Comparison of ENCODE assay signal across 20 cellular contexts in the genomic region with DNA sequence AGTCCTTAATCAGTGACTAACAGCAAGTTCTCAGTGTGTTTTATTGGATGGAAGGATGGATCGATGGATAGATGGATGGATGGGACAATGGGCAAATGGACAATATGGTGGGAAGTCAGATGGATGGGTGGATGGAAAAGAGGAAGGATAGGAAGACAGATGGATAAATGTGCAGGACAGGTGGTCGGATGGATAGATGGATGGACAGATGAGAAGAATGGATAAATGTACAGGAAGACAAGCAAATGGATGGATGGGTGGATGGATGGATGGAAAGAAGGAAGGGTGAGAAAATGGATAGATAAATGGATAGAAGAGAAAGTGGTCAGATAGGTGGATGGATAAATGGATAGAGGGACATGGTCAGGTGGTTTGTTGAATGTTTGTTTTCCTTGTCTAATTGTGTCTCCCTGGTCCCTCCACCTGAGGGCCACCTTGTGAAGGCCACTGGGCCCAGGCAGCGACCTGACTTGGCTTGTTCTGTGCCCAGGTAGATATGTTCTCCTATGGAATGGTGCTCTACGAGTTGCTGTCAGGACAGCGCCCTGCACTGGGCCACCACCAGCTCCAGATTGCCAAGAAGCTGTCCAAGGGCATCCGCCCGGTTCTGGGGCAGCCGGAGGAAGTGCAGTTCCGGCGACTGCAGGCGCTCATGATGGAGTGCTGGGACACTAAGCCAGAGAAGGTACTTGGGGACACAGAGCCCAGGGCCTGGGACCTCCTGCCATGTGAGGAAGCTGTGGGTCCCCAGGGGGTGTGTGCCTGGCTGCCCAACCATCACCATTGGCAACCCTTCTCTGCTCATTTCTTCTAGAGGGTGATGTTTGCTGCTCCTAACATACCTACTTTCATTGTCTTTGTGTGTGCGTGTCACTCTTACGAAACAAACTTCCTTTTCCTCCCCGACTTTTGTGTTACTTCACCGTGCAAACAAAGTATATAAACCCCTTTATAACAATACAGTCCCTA.
A peak's percentile ranks its signal among the peaks of the same experiment; 100 is the strongest.
DNase-seq lines count a peak whose midpoint lies in the region; ATAC-seq and TF ChIP-seq lines count a peak whose summit lies in the region.
"Had no signal": no experiment of that assay in that cellular context is flagged by ENCODE, and none has a peak within 500 bp of the region (broad histone marks: within the 10 kb centered on the region; RNA-seq: fewer than 3 reads in every experiment).

No MANE protein-coding gene starts in this region.

- H3K4me3 ChIP-seq in HL-60 (replicated peaks; ENCODE audit: insufficient read depth, low read length), result no peak overlapping the region
- H3K4me3 ChIP-seq in gastroesophageal sphincter, result no peak overlapping the region
- H3K4me3 ChIP-seq: tibial artery had no signal

- no peak for ATAC-seq in gastroesophageal sphincter
- no peak for ATAC-seq in effector memory CD8-positive, alpha-beta T cell (replicated peaks)
- ATAC-seq: naive thymus-derived CD8-positive, alpha-beta T cell; stimulated activated memory B cell treated with anti-CD40 and anti-IgM and Interleukin-4, amounts not matched to agents 10 μg/mL and 1 μg/mL and 100 μg/mL, for 72 hours had no signal

- H3K27ac ChIP-seq in HL-60 (replicated peaks) (peak overlapping the region; percentile 22), gastroesophageal sphincter (no peak overlapping the region)
- H3K27ac ChIP-seq: RWPE1, tibial artery had no signal

- no peak for TF ChIP-seq EP300 in gastroesophageal sphincter (IDR thresholded peaks at IDR 0.05)

- peaks cover 12% of the 10 kb centered on the region for H3K4me1 Mint-ChIP-seq in CD14-positive monocyte
- H3K4me1 Mint-ChIP-seq in effector memory CD8-positive, alpha-beta T cell (ENCODE audit: low read depth in 2 of 2), result no peaks in the 10 kb centered on the region

- no peaks in the 10 kb centered on the region for H3K27me3 ChIP-seq in HL-60 (ENCODE audit: insufficient read depth, poor library complexity, severe bottlenecking)
- H3K27me3 ChIP-seq in gastroesophageal sphincter, result no peaks in the 10 kb centered on the region
- H3K27me3 ChIP-seq: tibial artery had no signal

- H3K36me3 ChIP-seq in gastroesophageal sphincter, result peaks cover 0 to 87% of the 10 kb centered on the region in 2 donors

- peaks cover 96 to 100% of the 10 kb centered on the region in 2 donors for H3K36me3 Mint-ChIP-seq in CD14-positive monocyte
- H3K36me3 Mint-ChIP-seq in effector memory CD8-positive, alpha-beta T cell (ENCODE audit: insufficient read depth), result peaks cover 2% of the 10 kb centered on the region
- H3K36me3 Mint-ChIP-seq: naive thymus-derived CD8-positive, alpha-beta T cell had no signal

- peaks cover 0 to 4% (median 0%) of the 10 kb centered on the region in 7 donors for H3K9me3 Mint-ChIP-seq in CD14-positive monocyte
- no peaks in the 10 kb centered on the region for H3K9me3 Mint-ChIP-seq in effector memory CD8-positive, alpha-beta T cell
- H3K9me3 Mint-ChIP-seq: activated B cell treated with CpG ODN at 0.5 μM for 24 hours; naive thymus-derived CD8-positive, alpha-beta T cell; stimulated activated memory B cell treated with anti-CD40 and anti-IgM and Interleukin-4, amounts not matched to agents 10 μg/mL and 1 μg/mL and 100 μg/mL, for 72 hours; T-helper 1 cell treated with Interleukin-12 subunit alpha and Interleukin-12 subunit beta and Interleukin-4 antibody, amounts not matched to agents 30 μg/mL and 1 μg/mL, for 36 hours had no signal

- peaks cover 0 to 3% (median 2%) of the 10 kb centered on the region in 3 donors for H3K27me3 Mint-ChIP-seq in CD14-positive monocyte (ENCODE audit: low read depth in 3 of 3)
- peaks cover 6 to 12% of the 10 kb centered on the region in 2 donors for H3K27me3 Mint-ChIP-seq in effector memory CD8-positive, alpha-beta T cell
- H3K27me3 Mint-ChIP-seq: activated B cell treated with CpG ODN at 0.5 μM for 24 hours; B cell; stimulated activated memory B cell treated with anti-CD40 and anti-IgM and Interleukin-4, amounts not matched to agents 10 μg/mL and 1 μg/mL and 100 μg/mL, for 72 hours had no signal

- 71 to 83% methylated on average over 7 to 8 of the region's 15 CpGs for WGBS in gastroesophageal sphincter (ENCODE audit: low coverage in 1 of 2), 2 donors

- intact Hi-C loops in CD14-positive monocyte (cut with micrococcal nuclease), result no loop called here

- no peaks in the 10 kb centered on the region for H3K4me1 ChIP-seq in gastroesophageal sphincter
- H3K4me1 ChIP-seq: tibial artery had no signal

- TF ChIP-seq CTCF in HL-60 (IDR thresholded peaks at IDR 0.05; ENCODE audit: insufficient read depth, low read length) (no peak), CD14-positive monocyte (IDR thresholded peaks at IDR 0.05) (no peak), gastroesophageal sphincter (IDR thresholded peaks at IDR 0.05) (no peak)

- H3K27ac Mint-ChIP-seq in CD14-positive monocyte, result peak overlapping the region in 1 of 7 donors; percentile 44
- H3K27ac Mint-ChIP-seq in effector memory CD8-positive, alpha-beta T cell, result no peak overlapping the region
- H3K27ac Mint-ChIP-seq: activated B cell treated with CpG ODN at 0.5 μM for 24 hours; B cell; stimulated activated memory B cell treated with anti-CD40 and anti-IgM and Interleukin-4, amounts not matched to agents 10 μg/mL and 1 μg/mL and 100 μg/mL, for 72 hours; T-helper 1 cell treated with Interleukin-12 subunit alpha and Interleukin-12 subunit beta and Interleukin-4 antibody, amounts not matched to agents 30 μg/mL and 1 μg/mL, for 36 hours had no signal

- H3K4me3 Mint-ChIP-seq in CD14-positive monocyte, result no peak overlapping the region
- H3K4me3 Mint-ChIP-seq in effector memory CD8-positive, alpha-beta T cell, result no peak overlapping the region
- H3K4me3 Mint-ChIP-seq: activated B cell treated with CpG ODN at 0.5 μM for 24 hours; B cell; naive thymus-derived CD8-positive, alpha-beta T cell; stimulated activated memory B cell treated with anti-CD40 and anti-IgM and Interleukin-4, amounts not matched to agents 10 μg/mL and 1 μg/mL and 100 μg/mL, for 72 hours; T-helper 1 cell treated with Interleukin-12 subunit alpha and Interleukin-12 subunit beta and Interleukin-4 antibody, amounts not matched to agents 30 μg/mL and 1 μg/mL, for 36 hours had no signal

- TF ChIP-seq POLR2A in gastroesophageal sphincter (IDR thresholded peaks at IDR 0.05), result no peak

- peak; percentile 40 for DNase-seq in GF-D8 (lab: John Stamatoyannopoulos, UW)
- peak; percentile 45 to 64 for DNase-seq in HL-60 (ENCODE audit: low read depth in 1 of 2, low spot score in 1 of 2)
- peak; percentile 24 for DNase-seq in ecto neural progenitor cell (ENCODE audit: low spot score)
- peak; percentile 68 for DNase-seq in mesenteric fat pad (ENCODE audit: low spot score)
- DNase-seq in CD14-positive monocyte (ENCODE audit: low spot score), result no peak
- DNase-seq in effector memory CD8-positive, alpha-beta T cell, result no peak
- DNase-seq: activated B cell treated with CpG ODN at 0.5 μM for 24 hours; activated naive CD4-positive, alpha-beta T cell; DMS 273 treated with DMSO at 0.1 percent for 48 hours; foreskin melanocyte; GDM1; NCI-H1436 treated with DMSO at 0.1 percent for 48 hours; NCI-H82 had no signal

- no peaks in the 10 kb centered on the region for H3K9me3 ChIP-seq in gastroesophageal sphincter
- H3K9me3 ChIP-seq: tibial artery had no signal

Comparison
In these comparisons a context has a peak if more than half of its experiments do, and no peak if none do; other contexts are left out.
1. DNase-seq: peak in GF-D8 (single experiment), HL-60 (2 of 2), ecto neural progenitor cell (single experiment) and mesenteric fat pad (single experiment); none in CD14-positive monocyte (single experiment) and effector memory CD8-positive, alpha-beta T cell (0 of 3).